26 cellular contexts compared by ENCODE assay signal in the genomic region with DNA sequence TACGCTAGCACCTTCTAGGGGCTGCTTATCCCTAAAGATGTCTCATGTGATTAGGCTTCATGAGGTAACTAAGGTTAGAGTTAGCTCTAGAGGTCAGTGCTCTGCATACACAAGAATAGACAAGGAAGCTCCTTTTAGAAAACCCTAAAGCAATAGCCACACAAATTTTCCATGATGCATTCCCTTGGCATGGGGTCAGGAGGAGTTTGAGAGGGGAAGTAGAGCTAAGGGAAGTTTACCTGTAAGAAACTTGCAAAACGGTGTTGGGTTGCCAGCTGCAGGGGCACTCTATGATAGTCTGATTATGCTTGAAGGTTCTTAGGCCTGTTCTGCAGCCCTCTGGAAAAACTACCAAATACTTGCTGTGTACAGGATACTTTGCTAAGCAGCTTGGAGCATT. TPM values are rescaled to one million over a fixed set of nuclear protein-coding genes. Genes with fewer than 3 reads are reported as not detected.
"Had no signal": no experiment of that assay in that cellular context is flagged by ENCODE, and none has a peak within 500 bp of the region (broad histone marks: within the 10 kb centered on the region; RNA-seq: fewer than 3 reads in every experiment).

No MANE protein-coding gene starts in this region.

- H3K36me3 ChIP-seq: left ventricle myocardium inferior, lower lobe of right lung, pancreas, right lobe of liver, thoracic aorta, transverse colon had no signal

- H3K27me3 Mint-ChIP-seq: natural killer cell treated with Interleukin-12 subunit alpha and Interleukin-12 subunit beta and Interleukin-15 and Interleukin-18, amount 100 ng/mL, for 72 hours; stimulated activated naive CD8-positive, alpha-beta T cell treated with anti-CD3 and anti-CD28 coated beads, Interleukin-15, Interleukin-2, amounts not matched to agents 100 ng/mL and 50 ng/mL, for 24 hours had no signal

- H3K9me3 ChIP-seq: esophagus muscularis mucosa, gastrocnemius medialis, heart right ventricle, left ventricle myocardium inferior, lower lobe of right lung, pancreas, psoas muscle, right lobe of liver, thoracic aorta, transverse colon had no signal

- H3K36me3 Mint-ChIP-seq: natural killer cell treated with Interleukin-12 subunit alpha and Interleukin-12 subunit beta and Interleukin-15 and Interleukin-18, amount 100 ng/mL, for 72 hours; stimulated activated effector memory CD8-positive, alpha-beta T cell treated with anti-CD3 and anti-CD28 coated beads, Interleukin-12 subunit alpha, Interleukin-12 subunit beta, amount 100 ng/mL, for 72 hours had no signal

- H3K27ac ChIP-seq: esophagus muscularis mucosa, left ventricle myocardium inferior, lower lobe of right lung, pancreas, psoas muscle, right lobe of liver, thoracic aorta, transverse colon had no signal

- DNase-seq: central memory CD4-positive, alpha-beta T cell; cortex of kidney; effector memory CD4-positive, alpha-beta T cell; gastrocnemius medialis; heart right ventricle; islet precursor cell; left ventricle myocardium inferior; lower lobe of right lung; mesenchymal stem cell; midbrain; nucleus accumbens; pancreas; psoas muscle; retina; right lobe of liver; stimulated activated CD4-positive, alpha-beta T cell treated with anti-CD3 and anti-CD28 coated beads, Interleukin-4, amount 100 ng/mL, for 1 hour; stimulated activated CD8-positive, alpha-beta memory T cell treated with anti-CD3 and anti-CD28 coated beads, Interleukin-4, amount 100 ng/mL, for 48 hours; transverse colon had no signal

- H3K4me1 Mint-ChIP-seq: stimulated activated effector memory CD8-positive, alpha-beta T cell treated with anti-CD3 and anti-CD28 coated beads, Interleukin-12 subunit alpha, Interleukin-12 subunit beta, amount 100 ng/mL, for 72 hours had no signal

- H3K27ac Mint-ChIP-seq: natural killer cell treated with Interleukin-12 subunit alpha and Interleukin-12 subunit beta and Interleukin-15 and Interleukin-18, amount 100 ng/mL, for 72 hours; stimulated activated effector memory CD8-positive, alpha-beta T cell treated with anti-CD3 and anti-CD28 coated beads, Interleukin-12 subunit alpha, Interleukin-12 subunit beta, amount 100 ng/mL, for 72 hours; stimulated activated naive CD8-positive, alpha-beta T cell treated with anti-CD3 and anti-CD28 coated beads, Interleukin-15, Interleukin-2, amounts not matched to agents 100 ng/mL and 50 ng/mL, for 24 hours had no signal

- H3K4me3 ChIP-seq: esophagus muscularis mucosa, gastrocnemius medialis, heart right ventricle, left ventricle myocardium inferior, lower lobe of right lung, pancreas, psoas muscle, right lobe of liver, thoracic aorta, transverse colon had no signal

- H3K9me3 Mint-ChIP-seq: natural killer cell treated with Interleukin-12 subunit alpha and Interleukin-12 subunit beta and Interleukin-15 and Interleukin-18, amount 100 ng/mL, for 72 hours; stimulated activated effector memory CD8-positive, alpha-beta T cell treated with anti-CD3 and anti-CD28 coated beads, Interleukin-12 subunit alpha, Interleukin-12 subunit beta, amount 100 ng/mL, for 72 hours; stimulated activated naive CD8-positive, alpha-beta T cell treated with anti-CD3 and anti-CD28 coated beads, Interleukin-15, Interleukin-2, amounts not matched to agents 100 ng/mL and 50 ng/mL, for 24 hours had no signal

- H3K27me3 ChIP-seq: esophagus muscularis mucosa, gastrocnemius medialis, heart right ventricle, pancreas, right lobe of liver, transverse colon had no signal

- H3K4me3 Mint-ChIP-seq: natural killer cell treated with Interleukin-12 subunit alpha and Interleukin-12 subunit beta and Interleukin-15 and Interleukin-18, amount 100 ng/mL, for 72 hours; stimulated activated effector memory CD8-positive, alpha-beta T cell treated with anti-CD3 and anti-CD28 coated beads, Interleukin-12 subunit alpha, Interleukin-12 subunit beta, amount 100 ng/mL, for 72 hours; stimulated activated naive CD8-positive, alpha-beta T cell treated with anti-CD3 and anti-CD28 coated beads, Interleukin-15, Interleukin-2, amounts not matched to agents 100 ng/mL and 50 ng/mL, for 24 hours had no signal

- ATAC-seq: gastrocnemius medialis; heart right ventricle; lower lobe of right lung; natural killer cell treated with Interleukin-12 subunit alpha and Interleukin-12 subunit beta and Interleukin-15 and Interleukin-18, amount 100 ng/mL, for 72 hours; pancreas; psoas muscle; right lobe of liver; stimulated activated effector memory CD8-positive, alpha-beta T cell treated with anti-CD3 and anti-CD28 coated beads, Interleukin-12 subunit alpha, Interleukin-12 subunit beta, amount 100 ng/mL, for 72 hours had no signal

RNA-seq across cellular contexts. Expression of a gene that starts 39.0 kb away (rescaled TPM):
- total RNA-seq: esophagus muscularis mucosa; fibroblast of villous mesenchyme; gastrocnemius medialis; left ventricle myocardium inferior; lower lobe of right lung; natural killer cell treated with Interleukin-12 subunit alpha and Interleukin-12 subunit beta and Interleukin-15 and Interleukin-18, amount 100 ng/mL, for 72 hours; pancreas; psoas muscle; right lobe of liver; subcutaneous adipose tissue; transverse colon; ureter had no signal
- polyA plus RNA-seq: heart right ventricle, psoas muscle had no signal
